Comparison of ENCODE assay signal across 18 cellular contexts in the genomic region with DNA sequence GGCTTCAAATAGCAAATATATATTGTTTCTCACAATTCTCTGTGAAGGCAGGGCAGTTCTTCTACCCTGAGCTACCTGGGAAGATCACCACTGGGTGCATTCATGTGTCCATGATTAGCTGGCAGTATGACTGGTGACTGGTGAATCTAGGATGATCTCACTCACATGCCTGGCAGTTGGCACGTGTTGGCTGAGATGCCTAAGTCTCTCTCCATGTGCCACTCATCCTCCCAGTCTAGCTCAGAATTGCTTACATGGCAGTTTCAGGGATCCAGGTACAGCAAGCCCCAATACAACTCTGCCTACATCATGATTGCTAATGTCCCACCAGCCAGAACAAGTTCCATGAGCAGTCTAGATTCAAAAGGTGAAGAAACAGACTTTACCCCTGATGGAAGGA.
DNase-seq lines count a peak whose midpoint lies in the region; ATAC-seq lines count a peak whose summit lies in the region.
"Had no signal": no experiment of that assay in that cellular context is flagged by ENCODE, and none has a peak within 500 bp of the region (broad histone marks: within the 10 kb centered on the region; RNA-seq: fewer than 3 reads in every experiment).

No MANE protein-coding gene starts in this region.

- no peak overlapping the region for H3K4me3 ChIP-seq in MG63

- no peaks in the 10 kb centered on the region for H3K27me3 ChIP-seq in MG63

- no peaks in the 10 kb centered on the region for H3K36me3 ChIP-seq in MG63

- no peak for ATAC-seq in GM18498 (IDR thresholded peaks at IDR 0.05; ENCODE audit: unreplicated experiment)
- ATAC-seq: Right ventricle myocardium inferior had no signal

- no peaks in the 10 kb centered on the region for H3K9me3 ChIP-seq in MG63
- H3K9me3 ChIP-seq: Caco-2 had no signal

- peak; percentile 53 for DNase-seq in HK-2 (ENCODE audit: unreplicated experiment)
- DNase-seq in MG63: peak; percentile 38
- peak; percentile 62 for DNase-seq in cerebellar cortex (ENCODE audit: low spot score)
- peak; percentile 58 for DNase-seq in glomerular visceral epithelial cell (ENCODE audit: extremely low spot score)
- DNase-seq in NCI-H1436 (lab: John Stamatoyannopoulos, UW): no peak
- DNase-seq in NCI-H82 (lab: John Stamatoyannopoulos, UW): no peak
- DNase-seq: Caco-2; CD4-positive, CD25-positive, alpha-beta regulatory T cell; DMS153; H7; KG1; MM.1S; NCI-H1092 treated with DMSO at 0.1 percent for 48 hours; NCI-H187; NCI-H226; NCI-H526 had no signal

Comparison
In these comparisons a context has a peak if more than half of its experiments do, and no peak if none do; other contexts are left out.
1. DNase-seq: peak in HK-2 (single experiment), MG63 (single experiment), cerebellar cortex (single experiment) and glomerular visceral epithelial cell (single experiment); none in NCI-H1436 (single experiment) and NCI-H82 (single experiment).